11 cellular contexts compared by ENCODE assay signal in the genomic region with DNA sequence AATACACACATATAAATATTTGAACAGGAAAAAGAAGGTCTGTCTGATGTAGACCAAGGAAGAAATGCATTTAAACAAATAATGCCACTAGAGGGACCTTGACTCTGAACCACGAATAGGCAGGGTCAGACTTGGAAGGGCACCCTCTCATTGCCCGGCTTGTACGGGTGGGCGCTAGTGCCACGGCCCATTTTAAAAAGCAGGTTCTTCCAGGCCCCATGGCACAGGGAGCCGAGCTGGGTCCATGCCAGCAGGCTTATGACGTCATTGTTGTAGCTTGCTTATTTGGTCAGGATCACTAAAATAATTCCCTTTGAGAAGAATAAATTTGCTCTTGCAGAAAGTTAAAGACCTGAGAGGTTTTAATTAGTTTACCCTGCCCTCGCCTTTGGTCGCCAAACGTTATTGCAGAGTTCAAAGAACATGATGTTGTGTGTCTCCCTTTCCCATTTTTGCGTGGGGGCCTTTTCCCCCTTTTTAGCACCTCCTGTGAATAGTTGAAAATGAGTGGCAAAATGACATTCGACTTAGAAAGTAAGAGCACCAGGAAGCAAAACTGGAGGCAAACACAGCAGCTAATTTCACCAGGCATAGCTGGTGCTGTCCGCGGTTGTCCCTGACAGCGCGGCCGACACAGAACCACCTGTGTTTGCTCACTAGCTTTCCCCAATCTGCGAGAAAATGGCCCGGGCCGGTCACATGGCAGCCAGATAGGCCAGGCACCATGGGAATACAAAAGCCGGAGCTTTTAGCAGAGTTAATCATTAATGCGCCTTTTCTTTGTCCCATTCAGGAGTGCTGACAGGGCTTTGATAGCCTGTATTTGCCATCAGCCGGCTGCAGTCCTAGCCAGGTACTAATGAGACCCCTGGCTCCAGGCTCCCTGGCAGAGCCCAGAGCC.
DNase-seq lines count a peak whose midpoint lies in the region; ATAC-seq and TF ChIP-seq lines count a peak whose summit lies in the region.
"Had no signal": no experiment of that assay in that cellular context is flagged by ENCODE, and none has a peak within 500 bp of the region (broad histone marks: within the 10 kb centered on the region; RNA-seq: fewer than 3 reads in every experiment).

No MANE protein-coding gene starts in this region.

- peak; percentile 32 to 76 (median 75) for TF ChIP-seq POLR2A in body of pancreas (IDR thresholded peaks at IDR 0.05)
- no peak for TF ChIP-seq POLR2A in uterus (IDR thresholded peaks at IDR 0.05)

- H3K27ac Mint-ChIP-seq in GM23338 = no peak overlapping the region

- H3K27ac ChIP-seq in GM23338 (ENCODE audit: low read depth) = no peak overlapping the region
- peak overlapping the region; percentile 89 to 97 (median 95) for H3K27ac ChIP-seq in body of pancreas
- H3K27ac ChIP-seq in mucosa of rectum (ENCODE audit: low read depth in 2 of 2, low read length in 2 of 2) = peak overlapping the region; percentile 85 to 86
- no peak overlapping the region for H3K27ac ChIP-seq in uterus
- H3K27ac ChIP-seq: ovary had no signal

- no peak overlapping the region for H3K4me3 Mint-ChIP-seq in GM23338

- H3K4me1 Mint-ChIP-seq in GM23338 = peaks cover 23% of the 10 kb centered on the region

- H3F3A ChIP-seq in GM23338 (replicated peaks; ENCODE audit: low read depth) = no peaks in the 10 kb centered on the region

- intact Hi-C loops in body of pancreas (cut with DNase I) = loop anchor here (10.0 kb wide), 1 partner anchor 74 kb away; no protein-coding TSS in a partner anchor
- intact Hi-C loops in uterus (cut with DNase I; ENCODE audit: low total_unique reads) = no loop called here

- no peaks in the 10 kb centered on the region for H4K20me1 ChIP-seq in GM23338 (replicated peaks; ENCODE audit: insufficient read depth)

- 4 to 18% methylated on average over 17 to 23 of the region's 23 CpGs for WGBS in body of pancreas, 2 donors

- H3K27me3 ChIP-seq in GM23338 (ENCODE audit: insufficient read depth) = no peaks in the 10 kb centered on the region
- no peaks in the 10 kb centered on the region for H3K27me3 ChIP-seq in body of pancreas
- no peaks in the 10 kb centered on the region for H3K27me3 ChIP-seq in mucosa of rectum (ENCODE audit: control insufficient read depth in 2 of 2, insufficient read depth in 2 of 2, low read length in 2 of 2)
- H3K27me3 ChIP-seq in uterus = no peaks in the 10 kb centered on the region
- no peaks in the 10 kb centered on the region for H3K27me3 ChIP-seq in BE2C
- H3K27me3 ChIP-seq: ovary had no signal

- peak overlapping the region; percentile 35; the same call in 1 of the 2 replicates for H3K4me2 ChIP-seq in GM23338

- no peaks in the 10 kb centered on the region for H3K9me2 ChIP-seq in GM23338 (ENCODE audit: insufficient read depth)

- no peaks in the 10 kb centered on the region for H3K9me3 Mint-ChIP-seq in GM23338

- peak; percentile 87 for ATAC-seq in GM23338
- ATAC-seq in body of pancreas = peak; percentile 97
- no peak for ATAC-seq in HG02938 (IDR thresholded peaks at IDR 0.05; ENCODE audit: unreplicated experiment)
- no peak for ATAC-seq in GM19463 (IDR thresholded peaks at IDR 0.05; ENCODE audit: unreplicated experiment)

- H3K9me3 ChIP-seq in body of pancreas = no peaks in the 10 kb centered on the region
- no peaks in the 10 kb centered on the region for H3K9me3 ChIP-seq in mucosa of rectum (ENCODE audit: control insufficient read depth in 2 of 2, low read length in 2 of 2)
- H3K9me3 ChIP-seq in uterus = no peaks in the 10 kb centered on the region
- no peaks in the 10 kb centered on the region for H3K9me3 ChIP-seq in BE2C
- H3K9me3 ChIP-seq: ovary had no signal

- H3K4me1 ChIP-seq in GM23338 (ENCODE audit: insufficient read depth) = peaks cover 27% of the 10 kb centered on the region
- H3K4me1 ChIP-seq in body of pancreas = peaks cover 43% of the 10 kb centered on the region
- peaks cover 10 to 20% of the 10 kb centered on the region in 2 donors for H3K4me1 ChIP-seq in mucosa of rectum (ENCODE audit: control insufficient read depth in 2 of 2, insufficient read depth in 2 of 2, low read length in 2 of 2)
- no peaks in the 10 kb centered on the region for H3K4me1 ChIP-seq in uterus
- no peaks in the 10 kb centered on the region for H3K4me1 ChIP-seq in BE2C

- TF ChIP-seq CTCF in GM23338 (conservative IDR thresholded peaks at IDR 0.05; ENCODE audit: low read depth in 2 of 2) (peak; percentile 20 to 31; a peak in 2 of 4 replicates), body of pancreas (IDR thresholded peaks at IDR 0.05) (peak in 6 of 7 experiments; percentile 14 to 62 (median 55)), uterus (IDR thresholded peaks at IDR 0.05) (no peak), BE2C (IDR thresholded peaks at IDR 0.05; ENCODE audit: low read depth, low read length) (no peak)

- no peaks in the 10 kb centered on the region for H3K36me3 ChIP-seq in GM23338 (ENCODE audit: insufficient read depth)
- no peaks in the 10 kb centered on the region for H3K36me3 ChIP-seq in body of pancreas (replicated peaks in 1 of 2; ENCODE audit: insufficient read depth in 1 of 2, low read depth in 2 of 2)
- H3K36me3 ChIP-seq in mucosa of rectum (ENCODE audit: control insufficient read depth in 2 of 2, insufficient read depth in 2 of 2, low read length in 2 of 2) = no peaks in the 10 kb centered on the region
- H3K36me3 ChIP-seq in uterus = no peaks in the 10 kb centered on the region
- no peaks in the 10 kb centered on the region for H3K36me3 ChIP-seq in BE2C
- H3K36me3 ChIP-seq: ovary had no signal

- peak overlapping the region; percentile 42 to 62 for H3K9ac ChIP-seq in mucosa of rectum (ENCODE audit: low read depth in 1 of 2, low read length in 2 of 2)

- H3K27me3 Mint-ChIP-seq in GM23338 (ENCODE audit: insufficient read depth, low read depth, poor library complexity) = no peaks in the 10 kb centered on the region

- no peaks in the 10 kb centered on the region for H3K36me3 Mint-ChIP-seq in GM23338 (ENCODE audit: low read depth)

- H3K79me2 ChIP-seq in GM23338 (replicated peaks; ENCODE audit: insufficient read depth) = no peaks in the 10 kb centered on the region

- H3K4me3 ChIP-seq in GM23338 = no peak overlapping the region
- no peak overlapping the region for H3K4me3 ChIP-seq in body of pancreas
- H3K4me3 ChIP-seq in mucosa of rectum (ENCODE audit: low read length in 2 of 2) = peak overlapping the region; percentile 35 to 43
- no peak overlapping the region for H3K4me3 ChIP-seq in uterus
- no peak overlapping the region for H3K4me3 ChIP-seq in BE2C (ENCODE audit: low read depth, low read length)
- H3K4me3 ChIP-seq: ovary had no signal

- DNase-seq in GM23338 (ENCODE audit: low spot score) (peak; percentile 61), NCI-H2081 treated with DMSO at 0.1 percent for 48 hours (lab: John Stamatoyannopoulos, UW) (peak; percentile 96), body of pancreas (peak; percentile 97 to 98 (median 98)), uterus (no peak), BE2C (no peak)
- DNase-seq: activated CD4-positive, CD25-positive, alpha-beta regulatory T cell; NCI-H1694 treated with DMSO at 0.1 percent for 48 hours; ovary had no signal

- H2AFZ ChIP-seq in GM23338 = peak overlapping the region; percentile 44; the same call in 1 of the 2 replicates

TF ChIP-seq in GM23338, 12 proteins besides CTCF, POLR2A, EP300 and RAD21 (continues in another document):
- TF ChIP-seq EZH2phosphoT487 (IDR thresholded peaks at IDR 0.05; ENCODE audit: unreplicated experiment) = no peak

Comparison
In these comparisons a context has a peak if more than half of its experiments do, and no peak if none do; other contexts are left out.
1. ATAC-seq: peak in GM23338 (single experiment) and body of pancreas (single experiment); none in HG02938 (single experiment) and GM19463 (single experiment).
2. DNase-seq: peak in GM23338 (single experiment), NCI-H2081 treated with DMSO at 0.1 percent for 48 hours (single experiment) and body of pancreas (4 of 4); none in uterus (0 of 2) and BE2C (single experiment).
3. H3K27ac ChIP-seq: peak in body of pancreas (4 of 4) and mucosa of rectum (2 of 2); none in GM23338 (single experiment) and uterus (0 of 2).
4. H3K4me3 ChIP-seq: peak in mucosa of rectum (2 of 2); none in GM23338 (single experiment), body of pancreas (0 of 2), uterus (0 of 2) and BE2C (single experiment).
5. CTCF ChIP-seq: peak in GM23338 (2 of 2) and body of pancreas (6 of 7); none in uterus (0 of 4) and BE2C (single experiment).
6. POLR2A ChIP-seq: peak in body of pancreas (3 of 3); none in uterus (0 of 2).